12 cellular contexts compared by ENCODE assay signal in genomic region chr3:184337981-184338380, GRCh38. TPM values are rescaled to one million over a fixed set of nuclear protein-coding genes. Genes with fewer than 3 reads are reported as not detected.
DNase-seq lines count a peak whose midpoint lies in the region; ATAC-seq and TF ChIP-seq lines count a peak whose summit lies in the region.
"Had no signal": no experiment of that assay in that cellular context is flagged by ENCODE, and none has a peak within 500 bp of the region (broad histone marks: within the 10 kb centered on the region; RNA-seq: fewer than 3 reads in every experiment).

No MANE protein-coding gene starts in this region.

- CTCF ChIA-PET in CD4-positive, alpha-beta memory T cell (lab: Charles Lee; ENCODE audit: partially characterized antibody): interaction anchor here (1.0 to 1.5 kb wide), 3 partner anchors 16 to 202 kb away, joined by 3 to 5 read pairs (median 3); no protein-coding TSS in a partner anchor
- CTCF ChIA-PET in WTC11 (lab: Charles Lee): interaction anchor here (0.9 to 2.5 kb wide), 11 partner anchors 8 to 202 kb away, joined by 3 to 25 read pairs (median 8); partner anchors contain the start of genes CLCN2 and POLR2H

- POLR2A ChIA-PET in CD4-positive, alpha-beta memory T cell (lab: Charles Lee; ENCODE audit: partially characterized antibody): interaction anchor here (1.1 to 2.7 kb wide), 4 partner anchors 11 to 25 kb away, joined by 3 to 10 read pairs (median 3); partner anchors contain the start of genes CLCN2 and POLR2H
- POLR2A ChIA-PET in WTC11 (lab: Charles Lee): interaction anchor here (1.6 kb wide), 1 partner anchor 23 kb away, joined by 13 read pairs; the partner anchor contains the start of genes CLCN2 and POLR2H

- TF ChIP-seq CTCF in WTC11 (IDR thresholded peaks at IDR 0.05) (no peak), right atrium auricular region (IDR thresholded peaks at IDR 0.05) (no peak)

- no peak overlapping the region for H3K27ac ChIP-seq in CD4-positive, alpha-beta memory T cell (ENCODE audit: low read depth, low read length)
- H3K27ac ChIP-seq in right atrium auricular region (peak overlapping the region; percentile 98 to 99), rectal smooth muscle tissue (ENCODE audit: low read depth, low read length) (peak overlapping the region; percentile 95)
- H3K27ac ChIP-seq: PC-9 had no signal

- ATAC-seq in WTC11 (no peak), HG03108 (IDR thresholded peaks at IDR 0.05; ENCODE audit: unreplicated experiment) (no peak)
- ATAC-seq: activated CD8-positive, alpha-beta memory T cell treated with anti-CD3 and anti-CD28 coated beads, Interleukin-2, amount 10 ng/mL, durations not matched to agents 7 days and 5 days had no signal

- no peak overlapping the region for H3K4me3 ChIP-seq in CD4-positive, alpha-beta memory T cell (ENCODE audit: low read length in 2 of 2)
- H3K4me3 ChIP-seq in right atrium auricular region (peak overlapping the region; percentile 14 to 38), rectal smooth muscle tissue (ENCODE audit: low read length) (peak overlapping the region; percentile 64)
- H3K4me3 ChIP-seq: MG63, PC-9 had no signal

- H3K4me1 Mint-ChIP-seq in CD4-positive, alpha-beta memory T cell: peaks cover 22 to 55% (median 26%) of the 10 kb centered on the region in 4 donors
- H3K4me1 Mint-ChIP-seq in WTC11: peaks cover 40% of the 10 kb centered on the region

- no peaks in the 10 kb centered on the region for H3K9me3 Mint-ChIP-seq in CD4-positive, alpha-beta memory T cell
- H3K9me3 Mint-ChIP-seq in WTC11: no peaks in the 10 kb centered on the region

- no peaks in the 10 kb centered on the region for H3K27me3 Mint-ChIP-seq in CD4-positive, alpha-beta memory T cell
- H3K27me3 Mint-ChIP-seq in WTC11 (ENCODE audit: low read depth): no peaks in the 10 kb centered on the region
- H3K27me3 Mint-ChIP-seq: activated CD8-positive, alpha-beta memory T cell treated with anti-CD3 and anti-CD28 coated beads, Interleukin-2, amount 10 ng/mL, durations not matched to agents 7 days and 5 days had no signal

- H3K27me3 ChIP-seq in CD4-positive, alpha-beta memory T cell (ENCODE audit: insufficient read depth, low read length): no peaks in the 10 kb centered on the region
- H3K27me3 ChIP-seq in right atrium auricular region (no peaks in the 10 kb centered on the region), rectal smooth muscle tissue (ENCODE audit: control insufficient read depth, insufficient read depth, low read length) (no peaks in the 10 kb centered on the region)
- H3K27me3 ChIP-seq: MG63 had no signal

- no peaks in the 10 kb centered on the region for H3K9me3 ChIP-seq in CD4-positive, alpha-beta memory T cell (ENCODE audit: control insufficient read depth in 1 of 2, low read length in 2 of 2)
- H3K9me3 ChIP-seq in right atrium auricular region: no peaks in the 10 kb centered on the region
- H3K9me3 ChIP-seq: MG63 had no signal

- peaks cover 16 to 29% of the 10 kb centered on the region in 2 donors for H3K36me3 Mint-ChIP-seq in CD4-positive, alpha-beta memory T cell
- peaks cover 26% of the 10 kb centered on the region for H3K36me3 Mint-ChIP-seq in WTC11

- H3K9ac ChIP-seq in rectal smooth muscle tissue (ENCODE audit: low read length): no peak overlapping the region

- DNase-seq in CD4-positive, alpha-beta memory T cell: no peak
- DNase-seq in WTC11 (ENCODE audit: low spot score) (no peak), right atrium auricular region (ENCODE audit: low spot score) (no peak), SIG-M5 treated with dmso at 0.1 percent for 504 hours (lab: John Stamatoyannopoulos, UW; ENCODE audit: unreplicated experiment) (no peak), NOMO-1 treated with dmso at 0.1 percent for 144 hours (lab: John Stamatoyannopoulos, UW; ENCODE audit: unreplicated experiment) (no peak), retina (no peak)
- DNase-seq: activated CD8-positive, alpha-beta memory T cell treated with anti-CD3 and anti-CD28 coated beads, Interleukin-2, amount 10 ng/mL, durations not matched to agents 7 days and 5 days; MG63; PC-9; stimulated activated CD8-positive, alpha-beta memory T cell treated with anti-CD3 and anti-CD28 coated beads, Interleukin-4, amount 100 ng/mL, for 48 hours had no signal

- peak overlapping the region; percentile 4 to 99 (median 57) for H3K27ac Mint-ChIP-seq in CD4-positive, alpha-beta memory T cell
- peak overlapping the region; percentile 69 for H3K27ac Mint-ChIP-seq in WTC11
- H3K27ac Mint-ChIP-seq: activated CD8-positive, alpha-beta memory T cell treated with anti-CD3 and anti-CD28 coated beads, Interleukin-2, amount 10 ng/mL, durations not matched to agents 7 days and 5 days had no signal

- intact Hi-C loops in CD4-positive, alpha-beta memory T cell (cut with micrococcal nuclease): no loop called here

- H3K36me3 ChIP-seq in CD4-positive, alpha-beta memory T cell (ENCODE audit: insufficient read depth, low read length): peaks cover 13% of the 10 kb centered on the region
- H3K36me3 ChIP-seq in right atrium auricular region (peaks cover 43% of the 10 kb centered on the region), rectal smooth muscle tissue (ENCODE audit: control insufficient read depth, insufficient read depth, low read length) (peaks cover 27% of the 10 kb centered on the region)

- H3K4me3 Mint-ChIP-seq in CD4-positive, alpha-beta memory T cell: peak overlapping the region; percentile 10 to 89 (median 42)
- peak overlapping the region; percentile 92 for H3K4me3 Mint-ChIP-seq in WTC11
- H3K4me3 Mint-ChIP-seq: activated CD8-positive, alpha-beta memory T cell treated with anti-CD3 and anti-CD28 coated beads, Interleukin-2, amount 10 ng/mL, durations not matched to agents 7 days and 5 days had no signal

- H3K4me1 ChIP-seq in CD4-positive, alpha-beta memory T cell (ENCODE audit: insufficient read depth, low read length): peaks cover 20% of the 10 kb centered on the region
- H3K4me1 ChIP-seq in right atrium auricular region (peaks cover 0 to 48% of the 10 kb centered on the region in 2 donors), rectal smooth muscle tissue (ENCODE audit: control insufficient read depth, insufficient read depth, low read length) (peaks cover 27% of the 10 kb centered on the region)

TF ChIP-seq in WTC11, 78 proteins besides CTCF, POLR2A, EP300 and RAD21 (continues in another document):
- TF ChIP-seq ZNF281 (CRISPR knock-in tag; IDR thresholded peaks at IDR 0.05) (no peak), OVOL2 (CRISPR knock-in tag; IDR thresholded peaks at IDR 0.05; ENCODE audit: borderline replicate concordance) (no peak)

RNA-seq across cellular contexts. Expression of gene FAM131A, which starts 0.6 kb away (rescaled TPM):
- 1 to 10 TPM; 9.0 to 10.0 TPM for total RNA-seq in CD4-positive, alpha-beta memory T cell
- 1 to 10 TPM; 1.1 to 1.6 TPM for polyA plus RNA-seq in CD4-positive, alpha-beta memory T cell
- total RNA-seq in WTC11 (2021) (20.3 to 23.0 TPM (median 20.4 TPM) in 3 replicates), right atrium auricular region (10 to 100 TPM; 33.7 to 45.8 TPM)

RNA-seq across cellular contexts. Expression of gene CLCN2, which starts 23.4 kb away (rescaled TPM):
- total RNA-seq in CD4-positive, alpha-beta memory T cell: 1 to 10 TPM; 3.8 to 5.4 TPM
- under 1 TPM; 0.24 to 0.29 TPM for polyA plus RNA-seq in CD4-positive, alpha-beta memory T cell
- total RNA-seq in WTC11 (2021) (15.7 to 22.6 TPM (median 17.0 TPM) in 3 replicates), right atrium auricular region (1 to 10 TPM; 1.3 to 2.7 TPM)

RNA-seq across cellular contexts. Expression of gene POLR2H, which starts 23.5 kb away (rescaled TPM):
- 10 to 100 TPM; 61.3 to 66.1 TPM for total RNA-seq in CD4-positive, alpha-beta memory T cell
- 10 to 100 TPM; 56.6 to 58.8 TPM for polyA plus RNA-seq in CD4-positive, alpha-beta memory T cell
- total RNA-seq in WTC11 (2021) (117 to 133 TPM (median 118 TPM) in 3 replicates), right atrium auricular region (10 to 100 TPM; 26.8 to 35.5 TPM)

RNA-seq across cellular contexts. Expression of gene EIF4G1, which starts 23.6 kb away (rescaled TPM):
- 100 to 1,000 TPM; 236 to 246 TPM for total RNA-seq in CD4-positive, alpha-beta memory T cell
- polyA plus RNA-seq in CD4-positive, alpha-beta memory T cell: 10 to 100 TPM in 1 of 2 donors, 1 to 10 TPM in 1; 3.6 to 51.1 TPM
- total RNA-seq in WTC11 (2021): 411 to 557 TPM (median 439 TPM) in 3 replicates
- 100 to 1,000 TPM; 270 to 276 TPM for total RNA-seq in right atrium auricular region

RNA-seq across cellular contexts. Expression of gene PSMD2, which starts 38.9 kb away (rescaled TPM):
- 100 to 1,000 TPM; 148 to 154 TPM for total RNA-seq in CD4-positive, alpha-beta memory T cell
- polyA plus RNA-seq in CD4-positive, alpha-beta memory T cell: 100 to 1,000 TPM; 195 to 298 TPM
- total RNA-seq in WTC11 (2021) (303 to 359 TPM (median 320 TPM) in 3 replicates), right atrium auricular region (100 to 1,000 TPM; 213 to 259 TPM)

Comparison
In these comparisons a context has a peak if more than half of its experiments do, and no peak if none do; other contexts are left out.
1. H3K4me3 ChIP-seq: peak in right atrium auricular region (2 of 2) and rectal smooth muscle tissue (single experiment); none in CD4-positive, alpha-beta memory T cell (0 of 2).